ENCODE assay signal across 8 cellular contexts in genomic region chr1:155231302-155231701, GRCh38. TPM values are rescaled to one million over a fixed set of nuclear protein-coding genes. Genes with fewer than 3 reads are reported as not detected.
DNase-seq lines count a peak whose midpoint lies in the region; ATAC-seq and TF ChIP-seq lines count a peak whose summit lies in the region.
"Not testable (repeated sequence)": the region's sequence is repeated elsewhere in the genome, so short reads cannot be mapped to it uniquely, and the experiment has no call there.

No MANE protein-coding gene starts in this region.

- peaks cover 16 to 35% (median 26%) of the 10 kb centered on the region in 4 donors for H3K4me1 Mint-ChIP-seq in CD4-positive, alpha-beta memory T cell
- peaks cover 35% of the 10 kb centered on the region for H3K4me1 Mint-ChIP-seq in HFFc6 (ENCODE audit: low read depth)
- H3K4me1 Mint-ChIP-seq in activated CD8-positive, alpha-beta T cell treated with anti-CD3 and anti-CD28 coated beads for 36 hours (ENCODE audit: low read depth) = peaks cover 16% of the 10 kb centered on the region
- not testable (repeated sequence) for H3K4me1 Mint-ChIP-seq in glutamatergic neuron (ENCODE audit: low read depth, unreplicated experiment)

- CTCF ChIA-PET in CD4-positive, alpha-beta memory T cell (lab: Charles Lee; ENCODE audit: partially characterized antibody) = interaction anchor here (1.5 kb wide), 1 partner anchor 19 kb away, joined by 3 read pairs; no protein-coding TSS in a partner anchor
- CTCF ChIA-PET in activated CD8-positive, alpha-beta T cell treated with anti-CD3 and anti-CD28 coated beads for 36 hours (lab: Charles Lee) = not testable (repeated sequence)

- H3K27ac Mint-ChIP-seq in CD4-positive, alpha-beta memory T cell = peak overlapping the region in 5 of 7 donors; percentile 10 to 82 (median 24)
- H3K27ac Mint-ChIP-seq in HFFc6 = peak overlapping the region; percentile 12; the same call in 1 of the 2 replicates
- peak overlapping the region; percentile 26 for H3K27ac Mint-ChIP-seq in activated CD8-positive, alpha-beta T cell treated with anti-CD3 and anti-CD28 coated beads for 36 hours
- not testable (repeated sequence) for H3K27ac Mint-ChIP-seq in glutamatergic neuron (ENCODE audit: unreplicated experiment)

- not testable (repeated sequence) for DNase-seq in CD4-positive, alpha-beta memory T cell; HFFc6; activated CD8-positive, alpha-beta T cell treated with anti-CD3 and anti-CD28 coated beads for 36 hours; adrenal gland; breast epithelium (ENCODE audit: low spot score in 2 of 2); glutamatergic neuron

- not testable (repeated sequence) for H3K9ac ChIP-seq in stomach smooth muscle (ENCODE audit: low read length in 2 of 2)

- H3K36me3 Mint-ChIP-seq in CD4-positive, alpha-beta memory T cell = peaks cover 9 to 16% of the 10 kb centered on the region in 2 donors
- not testable (repeated sequence) for H3K36me3 Mint-ChIP-seq in HFFc6 (ENCODE audit: low read depth); activated CD8-positive, alpha-beta T cell treated with anti-CD3 and anti-CD28 coated beads for 36 hours (ENCODE audit: low read depth); glutamatergic neuron (ENCODE audit: unreplicated experiment)

- WGBS in adrenal gland, 4 donors = 48 to 81% (median 72%) methylated on average over 3 of the region's 3 CpGs

- not testable (repeated sequence) for H3K4me3 Mint-ChIP-seq in CD4-positive, alpha-beta memory T cell; HFFc6; activated CD8-positive, alpha-beta T cell treated with anti-CD3 and anti-CD28 coated beads for 36 hours
- peak overlapping the region; percentile 42 for H3K4me3 Mint-ChIP-seq in glutamatergic neuron (ENCODE audit: unreplicated experiment)

- not testable (repeated sequence) for TF ChIP-seq CTCF in HFFc6 (IDR thresholded peaks at IDR 0.05); activated CD8-positive, alpha-beta T cell treated with anti-CD3 and anti-CD28 coated beads for 36 hours (IDR thresholded peaks at IDR 0.05); adrenal gland (IDR thresholded peaks at IDR 0.05); breast epithelium (IDR thresholded peaks at IDR 0.05); glutamatergic neuron (IDR thresholded peaks at IDR 0.05; ENCODE audit: partially characterized antibody, unreplicated experiment); neutrophil (IDR thresholded peaks at IDR 0.05)

- not testable (repeated sequence) for H3K9me3 ChIP-seq in CD4-positive, alpha-beta memory T cell (ENCODE audit: control insufficient read depth in 1 of 2, low read length in 2 of 2); adrenal gland (replicated peaks in 1 of 3); breast epithelium; neutrophil; stomach smooth muscle (ENCODE audit: control insufficient read depth in 2 of 2, low read length in 2 of 2)

- peaks cover 22% of the 10 kb centered on the region for H3K4me1 ChIP-seq in CD4-positive, alpha-beta memory T cell (ENCODE audit: insufficient read depth, low read length)
- H3K4me1 ChIP-seq in adrenal gland (replicated peaks in 1 of 2) (peaks cover 17% of the 10 kb centered on the region in 2 donors), neutrophil (ENCODE audit: control insufficient read depth in 1 of 2, insufficient read depth in 1 of 2, low read depth in 1 of 2, low read length in 1 of 2) (peaks cover 34 to 45% of the 10 kb centered on the region in 2 experiments), stomach smooth muscle (ENCODE audit: control insufficient read depth, insufficient read depth, low read length) (peaks cover 29% of the 10 kb centered on the region)
- not testable (repeated sequence) for H3K4me1 ChIP-seq in breast epithelium

- not testable (repeated sequence) for H3K4me3 ChIP-seq in CD4-positive, alpha-beta memory T cell (ENCODE audit: low read length in 2 of 2); adrenal gland; breast epithelium; neutrophil (ENCODE audit: low read depth in 1 of 2, low read length in 1 of 2); stomach smooth muscle (ENCODE audit: low read length in 2 of 2)

- H3K27ac ChIP-seq in CD4-positive, alpha-beta memory T cell (ENCODE audit: low read depth, low read length) = not testable (repeated sequence)
- peak overlapping the region in 4 of 5 donors; percentile 40 to 86 (median 70) for H3K27ac ChIP-seq in adrenal gland
- peak overlapping the region; percentile 19 to 50 for H3K27ac ChIP-seq in breast epithelium
- H3K27ac ChIP-seq in neutrophil = peak overlapping the region; percentile 14
- peak overlapping the region; percentile 73 for H3K27ac ChIP-seq in stomach smooth muscle (ENCODE audit: low read length)

- not testable (repeated sequence) for TF ChIP-seq POLR2A in adrenal gland (IDR thresholded peaks at IDR 0.05); breast epithelium (IDR thresholded peaks at IDR 0.05)

- not testable (repeated sequence) for H3K27me3 Mint-ChIP-seq in CD4-positive, alpha-beta memory T cell; activated CD8-positive, alpha-beta T cell treated with anti-CD3 and anti-CD28 coated beads for 36 hours
- H3K27me3 Mint-ChIP-seq in HFFc6 (ENCODE audit: insufficient read depth) (peaks cover 10% of the 10 kb centered on the region), glutamatergic neuron (ENCODE audit: unreplicated experiment) (peaks cover 13% of the 10 kb centered on the region)

- H3K27me3 ChIP-seq in CD4-positive, alpha-beta memory T cell (ENCODE audit: insufficient read depth, low read length); adrenal gland; breast epithelium; neutrophil; stomach smooth muscle (ENCODE audit: control insufficient read depth in 1 of 2, insufficient read depth in 2 of 2, low read length in 2 of 2): not testable (repeated sequence)

- POLR2A ChIA-PET in CD4-positive, alpha-beta memory T cell (lab: Charles Lee; ENCODE audit: partially characterized antibody) = interaction anchor here (1.0 to 1.4 kb wide), 2 partner anchors 12 to 57 kb away, joined by 3 to 5 read pairs; no protein-coding TSS in a partner anchor
- POLR2A ChIA-PET in activated CD8-positive, alpha-beta T cell treated with anti-CD3 and anti-CD28 coated beads for 36 hours (lab: Charles Lee) = interaction anchor here (1.0 to 1.5 kb wide), 3 partner anchors 10 to 37 kb away, joined by 3 to 4 read pairs (median 3); no protein-coding TSS in a partner anchor

- H3K9me3 Mint-ChIP-seq in CD4-positive, alpha-beta memory T cell; HFFc6; activated CD8-positive, alpha-beta T cell treated with anti-CD3 and anti-CD28 coated beads for 36 hours: not testable (repeated sequence)
- H3K9me3 Mint-ChIP-seq in glutamatergic neuron (ENCODE audit: unreplicated experiment) = peaks cover 15% of the 10 kb centered on the region

- not testable (repeated sequence) for H3K36me3 ChIP-seq in CD4-positive, alpha-beta memory T cell (ENCODE audit: insufficient read depth, low read length); adrenal gland (replicated peaks in 1 of 2); breast epithelium; stomach smooth muscle (ENCODE audit: control insufficient read depth in 2 of 2, insufficient read depth in 2 of 2, low read length in 2 of 2)
- H3K36me3 ChIP-seq in neutrophil = peaks cover 19% of the 10 kb centered on the region

- not testable (repeated sequence) for ATAC-seq in activated CD8-positive, alpha-beta T cell treated with anti-CD3 and anti-CD28 coated beads for 36 hours

- intact Hi-C loops in CD4-positive, alpha-beta memory T cell (cut with micrococcal nuclease); activated CD8-positive, alpha-beta T cell treated with anti-CD3 and anti-CD28 coated beads for 36 hours (cut with micrococcal nuclease); adrenal gland (cut with DNase I); breast epithelium (cut with DNase I; ENCODE audit: low total_unique reads): not testable (repeated sequence)

RNA-seq across cellular contexts. Expression of gene MTX1, which starts 22.8 kb away (rescaled TPM):
- total RNA-seq in CD4-positive, alpha-beta memory T cell = 10 to 100 TPM; 17.7 to 18.2 TPM
- 10 to 100 TPM; 42.5 to 65.5 TPM for polyA plus RNA-seq in CD4-positive, alpha-beta memory T cell
- 10 to 100 TPM; 49.8 to 55.4 (median 51.5) TPM for total RNA-seq in HFFc6 (2021; fragmentation: NEBNext Ultra II Directional; extraction: Animal tissue kit (Norgen Biotek cat#: 25700))
- 10 to 100 TPM; 59.2 to 61.0 TPM for total RNA-seq in activated CD8-positive, alpha-beta T cell treated with anti-CD3 and anti-CD28 coated beads for 36 hours
- total RNA-seq in adrenal gland (10 to 100 TPM; 39.2 to 83.8 (median 45.5) TPM), breast epithelium (10 to 100 TPM; 41.1 to 50.8 (median 44.8) TPM), glutamatergic neuron (ENCODE audit: unreplicated experiment) (26.1 TPM)
- 100 to 1,000 TPM in 1 of 3 donors, 10 to 100 TPM in 2; 26.7 to 111 (median 79.8) TPM for polyA plus RNA-seq in adrenal gland

RNA-seq across cellular contexts. Expression of gene THBS3, which starts 23.6 kb away (rescaled TPM):
- total RNA-seq in CD4-positive, alpha-beta memory T cell = 10 to 100 TPM; 30.9 to 33.5 TPM
- polyA plus RNA-seq in CD4-positive, alpha-beta memory T cell = 1 to 10 TPM; 6.1 to 6.7 TPM
- total RNA-seq in HFFc6 (2021; fragmentation: NEBNext Ultra II Directional; extraction: Animal tissue kit (Norgen Biotek cat#: 25700)) = 10 to 100 TPM; 13.9 to 20.3 (median 16.9) TPM
- total RNA-seq in activated CD8-positive, alpha-beta T cell treated with anti-CD3 and anti-CD28 coated beads for 36 hours = 10 to 100 TPM; 11.1 to 12.0 TPM
- total RNA-seq in adrenal gland = 10 to 100 TPM in 6 of 8 donors, 1 to 10 TPM in 2; 7.1 to 38.6 (median 16.1) TPM
- 100 to 1,000 TPM in 1 of 3 donors, 10 to 100 TPM in 1, 1 to 10 TPM in 1; 9.6 to 147 (median 71.3) TPM for polyA plus RNA-seq in adrenal gland
- 10 to 100 TPM; 17.3 to 27.5 (median 25.9) TPM for total RNA-seq in breast epithelium
- 377 TPM for total RNA-seq in glutamatergic neuron (ENCODE audit: unreplicated experiment)

RNA-seq across cellular contexts. Expression of gene ENTREP3, which starts 24.0 kb away (rescaled TPM):
- 10 to 100 TPM; 10.5 to 12.2 TPM for total RNA-seq in CD4-positive, alpha-beta memory T cell
- polyA plus RNA-seq in CD4-positive, alpha-beta memory T cell = 1 to 10 TPM in 1 of 2 donors, under 1 TPM in 1; 0.50 to 1.8 TPM
- total RNA-seq in HFFc6 (2021; fragmentation: NEBNext Ultra II Directional; extraction: Animal tissue kit (Norgen Biotek cat#: 25700)) = 10 to 100 TPM; 53.6 to 81.3 (median 58.8) TPM
- total RNA-seq in activated CD8-positive, alpha-beta T cell treated with anti-CD3 and anti-CD28 coated beads for 36 hours = 10 to 100 TPM; 41.1 to 42.2 TPM
- total RNA-seq in adrenal gland = 10 to 100 TPM in 7 of 8 donors, 1 to 10 TPM in 1; 9.1 to 43.0 (median 34.2) TPM
- 10 to 100 TPM; 10.3 to 26.9 (median 22.7) TPM for polyA plus RNA-seq in adrenal gland
- total RNA-seq in breast epithelium = 10 to 100 TPM in 2 of 3 donors, 1 to 10 TPM in 1; 8.2 to 12.1 (median 10.2) TPM
- total RNA-seq in glutamatergic neuron (ENCODE audit: unreplicated experiment) = 51.2 TPM

RNA-seq across cellular contexts. Expression of gene SCAMP3, which starts 30.9 kb away (rescaled TPM):
- total RNA-seq in CD4-positive, alpha-beta memory T cell = 100 to 1,000 TPM in 1 of 2 experiments, 10 to 100 TPM in 1; 94.4 to 101 TPM
- polyA plus RNA-seq in CD4-positive, alpha-beta memory T cell = 100 to 1,000 TPM; 132 to 160 TPM
- 100 to 1,000 TPM; 125 to 150 (median 135) TPM for total RNA-seq in HFFc6 (2021; fragmentation: NEBNext Ultra II Directional; extraction: Animal tissue kit (Norgen Biotek cat#: 25700))
- 10 to 100 TPM; 81.3 to 97.2 TPM for total RNA-seq in activated CD8-positive, alpha-beta T cell treated with anti-CD3 and anti-CD28 coated beads for 36 hours
- total RNA-seq in adrenal gland = 100 to 1,000 TPM in 4 of 8 donors, 10 to 100 TPM in 4; 51.0 to 143 (median 103) TPM
- 100 to 1,000 TPM in 1 of 3 donors, 10 to 100 TPM in 2; 41.9 to 102 (median 78.0) TPM for polyA plus RNA-seq in adrenal gland
- 10 to 100 TPM; 64.9 to 72.0 (median 68.3) TPM for total RNA-seq in breast epithelium
- 65.8 TPM for total RNA-seq in glutamatergic neuron (ENCODE audit: unreplicated experiment)

RNA-seq across cellular contexts. Expression of gene CLK2, which starts 42.0 kb away (rescaled TPM):
- total RNA-seq in CD4-positive, alpha-beta memory T cell = 100 to 1,000 TPM; 123 to 126 TPM
- 10 to 100 TPM; 11.4 to 21.5 TPM for polyA plus RNA-seq in CD4-positive, alpha-beta memory T cell
- 10 to 100 TPM; 24.8 to 32.8 (median 30.0) TPM for total RNA-seq in HFFc6 (2021; fragmentation: NEBNext Ultra II Directional; extraction: Animal tissue kit (Norgen Biotek cat#: 25700))
- 10 to 100 TPM; 80.6 to 85.4 TPM for total RNA-seq in activated CD8-positive, alpha-beta T cell treated with anti-CD3 and anti-CD28 coated beads for 36 hours
- 10 to 100 TPM; 10.7 to 94.2 (median 54.9) TPM for total RNA-seq in adrenal gland
- 100 to 1,000 TPM in 2 of 3 donors, 10 to 100 TPM in 1; 47.1 to 162 (median 122) TPM for polyA plus RNA-seq in adrenal gland
- total RNA-seq in breast epithelium = 10 to 100 TPM; 29.1 to 53.4 (median 48.7) TPM
- total RNA-seq in glutamatergic neuron (ENCODE audit: unreplicated experiment) = 74.8 TPM
